ENCODE assay signal across 1 cellular context in genomic region chr20:21190866-21191265, GRCh38.
TF ChIP-seq lines count a peak whose summit lies in the region.

No MANE protein-coding gene starts in this region.

TF ChIP-seq in HEK293, 187 proteins besides CTCF, POLR2A, EP300 and RAD21 (continued from another document and continues in another):
- TF ChIP-seq PRDM4 (tag by site-specific recombination; IDR thresholded peaks at IDR 0.05) (peak; percentile 61; the same call in 1 of the 2 replicates), ZNF16 (tag by site-specific recombination; IDR thresholded peaks at IDR 0.05; ENCODE audit: low read depth) (no peak), ZNF658 (tag by site-specific recombination; IDR thresholded peaks at IDR 0.05) (no peak), SP7 (tag by site-specific recombination; IDR thresholded peaks at IDR 0.05) (no peak), YY1 (tag by site-specific recombination; IDR thresholded peaks at IDR 0.05) (no peak), KLF17 (tag by site-specific recombination; IDR thresholded peaks at IDR 0.05) (no peak), FEZF1 (tag by site-specific recombination; IDR thresholded peaks at IDR 0.05) (peak; percentile 91), ZNF48 (tag by site-specific recombination; IDR thresholded peaks at IDR 0.05) (no peak), ZNF843 (tag by site-specific recombination; IDR thresholded peaks at IDR 0.05) (peak; percentile 42; the same call in 1 of the 2 replicates), ZXDB (tag by site-specific recombination; IDR thresholded peaks at IDR 0.05) (peak; percentile 83), ZNF529 (tag by site-specific recombination; IDR thresholded peaks at IDR 0.05; ENCODE audit: insufficient replicate concordance) (no peak), WT1 (tag by site-specific recombination; IDR thresholded peaks at IDR 0.05) (peak; percentile 89), HOXC10 (CRISPR knock-in tag; IDR thresholded peaks at IDR 0.05) (no peak), ZNF175 (tag by site-specific recombination; IDR thresholded peaks at IDR 0.05) (no peak), SETDB1 (IDR thresholded peaks at IDR 0.05; ENCODE audit: insufficient read length, low read length) (no peak), ZNF133 (tag by site-specific recombination; IDR thresholded peaks at IDR 0.05) (no peak), ZNF10 (tag by site-specific recombination; IDR thresholded peaks at IDR 0.05) (no peak), AEBP2 (tag by site-specific recombination; IDR thresholded peaks at IDR 0.05; ENCODE audit: borderline replicate concordance) (no peak), ZNF776 (tag by site-specific recombination; IDR thresholded peaks at IDR 0.05; ENCODE audit: borderline replicate concordance) (no peak), PRDM1 (tag by site-specific recombination; IDR thresholded peaks at IDR 0.05) (no peak), ZNF362 (tag by site-specific recombination; IDR thresholded peaks at IDR 0.05) (no peak), ZNF555 (tag by site-specific recombination; conservative IDR thresholded peaks at IDR 0.05) (no peak), ZNF26 (tag by site-specific recombination; IDR thresholded peaks at IDR 0.05) (no peak), MYNN (tag by site-specific recombination; IDR thresholded peaks at IDR 0.05; ENCODE audit: borderline replicate concordance) (no peak), HIC1 (tag by site-specific recombination; IDR thresholded peaks at IDR 0.05) (no peak), ZNF18 (tag by site-specific recombination; IDR thresholded peaks at IDR 0.05) (no peak), ZNF76 (tag by site-specific recombination; IDR thresholded peaks at IDR 0.05; ENCODE audit: borderline replicate concordance, low read depth) (no peak), ZNF341 (tag by site-specific recombination; IDR thresholded peaks at IDR 0.05; ENCODE audit: low read depth) (peak; percentile 83), ZNF239 (tag by site-specific recombination; IDR thresholded peaks at IDR 0.05) (no peak), ZNF248 (tag by site-specific recombination; IDR thresholded peaks at IDR 0.05) (no peak), BCL6B (tag by site-specific recombination; IDR thresholded peaks at IDR 0.05) (no peak), ZNF623 (tag by site-specific recombination; IDR thresholded peaks at IDR 0.05) (no peak), ZNF2 (tag by site-specific recombination; IDR thresholded peaks at IDR 0.05) (no peak), ZNF146 (tag by site-specific recombination; IDR thresholded peaks at IDR 0.05) (no peak), PRDM10 (tag by site-specific recombination; IDR thresholded peaks at IDR 0.05) (no peak), TCF7L2 (IDR thresholded peaks at IDR 0.05; ENCODE audit: borderline replicate concordance, low read depth, low read length) (no peak), ZNF510 (tag by site-specific recombination; IDR thresholded peaks at IDR 0.05; ENCODE audit: insufficient replicate concordance) (no peak), ZNF792 (tag by site-specific recombination; IDR thresholded peaks at IDR 0.05) (no peak), ZNF335 (tag by site-specific recombination; conservative IDR thresholded peaks at IDR 0.05) (no peak), ZNF19 (tag by site-specific recombination; IDR thresholded peaks at IDR 0.05; ENCODE audit: low read depth) (no peak), ZNF830 (tag by site-specific recombination; IDR thresholded peaks at IDR 0.05; ENCODE audit: low read depth) (no peak), ZNF132 (tag by site-specific recombination; IDR thresholded peaks at IDR 0.05; ENCODE audit: borderline replicate concordance) (no peak), IKZF3 (tag by site-specific recombination; IDR thresholded peaks at IDR 0.05) (no peak), KLF16 (tag by site-specific recombination; IDR thresholded peaks at IDR 0.05) (no peak), ZNF670 (tag by site-specific recombination; IDR thresholded peaks at IDR 0.05; ENCODE audit: low read depth) (no peak), ZBTB20 (tag by site-specific recombination; IDR thresholded peaks at IDR 0.05) (no peak), ZNF266 (tag by site-specific recombination; IDR thresholded peaks at IDR 0.05; ENCODE audit: low read depth) (no peak), ZNF404 (tag by site-specific recombination; IDR thresholded peaks at IDR 0.05) (no peak), ZNF311 (tag by site-specific recombination; IDR thresholded peaks at IDR 0.05; ENCODE audit: borderline replicate concordance) (no peak), ZSCAN4 (tag by site-specific recombination; IDR thresholded peaks at IDR 0.05) (no peak), OSR2 (tag by site-specific recombination; IDR thresholded peaks at IDR 0.05) (peak; percentile 55)
